Comparison of ENCODE assay signal across 10 cellular contexts in the genomic region with DNA sequence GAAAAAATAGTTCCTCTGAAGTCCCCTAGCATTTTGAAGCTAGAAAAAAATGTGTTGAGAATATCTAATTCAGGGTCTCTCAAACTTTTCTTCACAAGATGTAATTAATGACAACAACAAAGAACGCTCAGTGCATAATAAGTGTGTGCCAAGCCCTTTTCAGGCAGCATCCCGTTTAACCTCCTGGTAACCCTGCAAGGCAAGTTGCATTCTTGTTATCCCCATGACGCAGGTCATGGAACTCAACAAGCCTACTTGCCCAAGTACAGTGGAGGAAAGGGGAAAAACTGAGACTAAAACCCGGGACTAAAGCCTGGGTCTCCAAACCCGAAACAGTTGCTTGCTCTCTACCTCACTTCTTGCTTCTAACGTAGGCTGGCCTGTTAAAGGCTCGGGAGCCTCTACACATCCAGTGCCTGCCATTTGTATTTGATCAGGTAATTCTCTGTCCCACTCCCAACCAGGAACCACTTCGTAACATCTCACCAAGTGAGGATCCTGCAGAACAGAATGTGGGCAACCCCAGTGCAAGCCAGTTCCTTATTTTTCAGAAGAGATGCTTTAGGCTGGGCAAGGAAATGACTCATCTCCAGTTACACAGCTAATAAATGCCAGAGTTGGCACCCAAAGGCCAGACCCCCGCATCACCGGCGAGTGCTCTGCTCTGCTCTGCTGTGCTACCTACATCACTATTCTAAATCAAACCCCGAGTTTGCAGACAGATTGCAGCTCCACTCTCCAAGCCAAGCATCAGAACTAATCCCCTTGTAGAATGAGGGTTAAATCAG. TPM values are rescaled to one million over a fixed set of nuclear protein-coding genes. Genes with fewer than 3 reads are reported as not detected.
A peak's percentile ranks its signal among the peaks of the same experiment; 100 is the strongest.
DNase-seq lines count a peak whose midpoint lies in the region; ATAC-seq and TF ChIP-seq lines count a peak whose summit lies in the region.
"Had no signal": no experiment of that assay in that cellular context is flagged by ENCODE, and none has a peak within 500 bp of the region (broad histone marks: within the 10 kb centered on the region; RNA-seq: fewer than 3 reads in every experiment).

No MANE protein-coding gene starts in this region.

- no peaks in the 10 kb centered on the region for H3K27me3 ChIP-seq in right atrium auricular region
- no peaks in the 10 kb centered on the region for H3K27me3 ChIP-seq in right cardiac atrium (ENCODE audit: control insufficient read depth, insufficient read depth)
- H3K27me3 ChIP-seq in ascending aorta = no peaks in the 10 kb centered on the region
- H3K27me3 ChIP-seq in lower lobe of right lung (ENCODE audit: low read depth) = no peaks in the 10 kb centered on the region
- no peaks in the 10 kb centered on the region for H3K27me3 ChIP-seq in ovary

- 74% methylated on average over 12 of the region's 12 CpGs for WGBS in right cardiac atrium
- 76 to 83% (median 76%) methylated on average over 12 of the region's 12 CpGs for WGBS in ovary, 3 donors

- H3K4me3 ChIP-seq in right atrium auricular region (no peak overlapping the region), right cardiac atrium (ENCODE audit: low read length) (no peak overlapping the region), ascending aorta (peak overlapping the region in 1 of 2 donors; percentile 15), lower lobe of right lung (no peak overlapping the region), ovary (no peak overlapping the region)
- H3K4me3 ChIP-seq: HAP-1 had no signal

- DNase-seq in right atrium auricular region (ENCODE audit: low spot score) (no peak), right cardiac atrium (no peak), ascending aorta (ENCODE audit: low spot score in 2 of 2) (no peak), lower lobe of right lung (no peak), ovary (no peak), occipital lobe (lab: John Stamatoyannopoulos, UW) (no peak)
- no peak for DNase-seq in activated CD4-positive, CD25-positive, alpha-beta regulatory T cell (lab: John Stamatoyannopoulos, UW)
- DNase-seq: activated CD4-positive, alpha-beta T cell treated with anti-CD3 and anti-CD28 coated beads, Interleukin-2, amount 50 U/mL, for 1 hour had no signal

- H3K9me3 ChIP-seq in right atrium auricular region (no peaks in the 10 kb centered on the region), right cardiac atrium (ENCODE audit: control insufficient read depth, low read length) (no peaks in the 10 kb centered on the region), ascending aorta (no peaks in the 10 kb centered on the region), lower lobe of right lung (no peaks in the 10 kb centered on the region), ovary (no peaks in the 10 kb centered on the region)
- H3K9me3 ChIP-seq: HAP-1 had no signal

- no peak for TF ChIP-seq CTCF in right atrium auricular region (IDR thresholded peaks at IDR 0.05)
- no peak for TF ChIP-seq CTCF in ascending aorta (IDR thresholded peaks at IDR 0.05)
- TF ChIP-seq CTCF in lower lobe of right lung (IDR thresholded peaks at IDR 0.05) = no peak
- no peak for TF ChIP-seq CTCF in ovary (IDR thresholded peaks at IDR 0.05)

- no peak for TF ChIP-seq POLR2A in ovary (IDR thresholded peaks at IDR 0.05)

- ATAC-seq in right cardiac atrium = no peak
- peak; percentile 14 to 20 for ATAC-seq in lower lobe of right lung
- ATAC-seq in GM21825 (IDR thresholded peaks at IDR 0.05; ENCODE audit: unreplicated experiment) = no peak

- H3K4me1 ChIP-seq in right atrium auricular region (peaks cover 0 to 86% of the 10 kb centered on the region in 2 donors), right cardiac atrium (ENCODE audit: control insufficient read depth, insufficient read depth, low read length) (peaks cover 21% of the 10 kb centered on the region), ascending aorta (peaks cover 4 to 75% of the 10 kb centered on the region in 2 donors), lower lobe of right lung (peaks cover 79% of the 10 kb centered on the region), ovary (ENCODE audit: insufficient read depth) (peaks cover 20% of the 10 kb centered on the region)
- H3K4me1 ChIP-seq: HAP-1 had no signal

- intact Hi-C loops in right cardiac atrium (cut with DNase I) = no loop called here
- intact Hi-C loops in ascending aorta (cut with DNase I) = no loop called here
- intact Hi-C loops in lower lobe of right lung (cut with DNase I) = no loop called here
- intact Hi-C loops in ovary (cut with DNase I) = loop anchor here in 1 of 4 donors (2.0 kb wide), 1 partner anchor 21 kb away; no protein-coding TSS in a partner anchor

- H3K27ac ChIP-seq in right atrium auricular region (peak overlapping the region; percentile 34 to 57), right cardiac atrium (ENCODE audit: low read length) (no peak overlapping the region), ascending aorta (peak overlapping the region; percentile 63 to 79), lower lobe of right lung (peak overlapping the region; percentile 21), ovary (peak overlapping the region in 1 of 2 donors; percentile 52)

- no peak for TF ChIP-seq EP300 in ovary (IDR thresholded peaks at IDR 0.05)

- H3K36me3 ChIP-seq in right atrium auricular region = peaks cover 14% of the 10 kb centered on the region
- H3K36me3 ChIP-seq in ascending aorta = peaks cover 17 to 87% of the 10 kb centered on the region in 2 donors
- peaks cover 10% of the 10 kb centered on the region for H3K36me3 ChIP-seq in lower lobe of right lung
- no peaks in the 10 kb centered on the region for H3K36me3 ChIP-seq in ovary
- H3K36me3 ChIP-seq: HAP-1 had no signal

RNA-seq across cellular contexts. Expression of a gene that starts 28.3 kb away (rescaled TPM):
- total RNA-seq in right atrium auricular region (10 to 100 TPM; 73.5 to 79.0 TPM), right cardiac atrium (10 to 100 TPM; 45.6 to 57.8 (median 55.4) TPM), ascending aorta (634 TPM), lower lobe of right lung (93.6 TPM), ovary (100 to 1,000 TPM in 5 of 7 donors, 10 to 100 TPM in 2; 42.1 to 146 (median 124) TPM), occipital lobe (2.2 TPM)
- polyA plus RNA-seq in right cardiac atrium (43.4 TPM), ovary (100 to 1,000 TPM; 127 to 133 TPM)

Comparison
In these comparisons a context has a peak if more than half of its experiments do, and no peak if none do; other contexts are left out.
1. ATAC-seq: peak in lower lobe of right lung (2 of 2); none in right cardiac atrium (0 of 2) and GM21825 (single experiment).
2. RNA of a gene that starts 28.3 kb away (total RNA-seq): 634 TPM in ascending aorta (single experiment), 42.1 to 146 TPM in ovary, 93.6 TPM in lower lobe of right lung (single experiment), 73.5 to 79.0 TPM in right atrium auricular region and 45.6 to 57.8 TPM in right cardiac atrium; 2.2 TPM in occipital lobe (single experiment); every median in the first group is over 10 times any median in the second.